Comparison of ENCODE assay signal across 14 cellular contexts in the genomic region with DNA sequence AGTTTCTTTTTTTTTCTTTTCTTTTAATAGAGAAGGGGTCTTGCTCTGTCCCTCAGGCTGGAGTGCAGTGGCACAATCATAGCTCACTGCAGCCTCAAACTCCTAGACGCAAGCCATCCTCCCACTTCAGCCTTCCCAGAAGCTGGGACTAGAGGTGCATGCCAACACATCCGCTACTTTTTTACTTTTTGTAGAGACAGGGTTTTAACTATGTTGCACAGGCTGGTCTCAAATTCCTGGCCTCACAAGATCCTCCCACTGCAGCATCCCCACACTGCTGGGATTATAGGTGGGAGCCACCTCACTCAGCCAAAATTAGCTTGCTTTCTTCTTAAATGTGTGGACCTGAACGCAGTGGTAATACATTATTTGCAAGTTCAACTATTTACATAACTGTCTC.
DNase-seq lines count a peak whose midpoint lies in the region; ATAC-seq and TF ChIP-seq lines count a peak whose summit lies in the region.
"Had no signal": no experiment of that assay in that cellular context is flagged by ENCODE, and none has a peak within 500 bp of the region (broad histone marks: within the 10 kb centered on the region; RNA-seq: fewer than 3 reads in every experiment).

No MANE protein-coding gene starts in this region.

- POLR2A ChIA-PET in T-cell (lab: Charles Lee) = interaction anchor here (0.6 to 1.0 kb wide), 6 partner anchors 9 to 476 kb away, joined by 4 to 15 read pairs (median 5); no protein-coding TSS in a partner anchor
- POLR2A ChIA-PET in HEK293T (lab: Yijun Ruan, JAX) = interaction anchor here (0.7 kb wide), 1 partner anchor 50 kb away, joined by 4 read pairs; no protein-coding TSS in a partner anchor

- intact Hi-C loops in left colon (cut with DNase I, micrococcal nuclease) = no loop called here

- no peaks in the 10 kb centered on the region for H3K27me3 ChIP-seq in thymus (ENCODE audit: control insufficient read depth, insufficient read depth)
- H3K27me3 ChIP-seq: gastrocnemius medialis, right lobe of liver had no signal

- H3K4me1 ChIP-seq in thymus (ENCODE audit: control insufficient read depth, insufficient read depth, low read length) = peaks cover 58% of the 10 kb centered on the region

- DNase-seq in activated CD8-positive, alpha-beta memory T cell treated with anti-CD3 and anti-CD28 coated beads, Interleukin-2, amount 10 ng/mL, durations not matched to agents 7 days and 5 days = peak; percentile 40
- DNase-seq in activated CD8-positive, alpha-beta memory T cell treated with anti-CD3 and anti-CD28 coated beads, Interleukin-2, amount 50 U/mL, for 4 hours = no peak
- no peak for DNase-seq in T-cell
- no peak for DNase-seq in immature natural killer cell
- DNase-seq in HEK293T (ENCODE audit: extremely low spot score) = no peak
- DNase-seq in coronary artery (ENCODE audit: low spot score) = no peak
- DNase-seq in left colon = no peak
- DNase-seq: effector CD4-positive, alpha-beta T cell; gastrocnemius medialis; islet precursor cell; NCI-H1436 treated with DMSO at 0.1 percent for 48 hours; NCI-H510A treated with DMSO at 0.1 percent for 48 hours; right lobe of liver had no signal

- peak overlapping the region; percentile 96 for H3K27ac Mint-ChIP-seq in activated CD8-positive, alpha-beta memory T cell treated with anti-CD3 and anti-CD28 coated beads, Interleukin-2, amount 10 ng/mL, durations not matched to agents 7 days and 5 days
- H3K27ac Mint-ChIP-seq in T-cell = peak overlapping the region; percentile 100
- H3K27ac Mint-ChIP-seq in immature natural killer cell = no peak overlapping the region

- H3K4me1 Mint-ChIP-seq in activated CD8-positive, alpha-beta memory T cell treated with anti-CD3 and anti-CD28 coated beads, Interleukin-2, amount 10 ng/mL, durations not matched to agents 7 days and 5 days = peaks cover 87% of the 10 kb centered on the region
- H3K4me1 Mint-ChIP-seq in T-cell = peaks cover 89 to 99% (median 89%) of the 10 kb centered on the region in 3 donors
- peaks cover 34 to 48% of the 10 kb centered on the region in 2 donors for H3K4me1 Mint-ChIP-seq in immature natural killer cell

- TF ChIP-seq CTCF in coronary artery (IDR thresholded peaks at IDR 0.05) = no peak

- H3K4me3 Mint-ChIP-seq in activated CD8-positive, alpha-beta memory T cell treated with anti-CD3 and anti-CD28 coated beads, Interleukin-2, amount 10 ng/mL, durations not matched to agents 7 days and 5 days = peak overlapping the region; percentile 85
- H3K4me3 Mint-ChIP-seq in T-cell (peak overlapping the region; percentile 84 to 86 (median 84)), immature natural killer cell (peak overlapping the region in 3 of 5 donors; percentile 73 to 86 (median 86))

- no peaks in the 10 kb centered on the region for H3K9me3 ChIP-seq in thymus (ENCODE audit: control insufficient read depth)
- H3K9me3 ChIP-seq: gastrocnemius medialis, right lobe of liver had no signal

- CTCF ChIA-PET in activated CD8-positive, alpha-beta memory T cell treated with anti-CD3 and anti-CD28 coated beads, Interleukin-2, amount 10 ng/mL, durations not matched to agents 7 days and 5 days (lab: Charles Lee) = interaction anchor here (1.0 to 1.4 kb wide), 5 partner anchors 10 to 68 kb away, joined by 3 to 7 read pairs (median 4); no protein-coding TSS in a partner anchor
- CTCF ChIA-PET in T-cell (lab: Charles Lee) = interaction anchor here (0.6 to 1.2 kb wide), 4 partner anchors 16 to 117 kb away, joined by 3 to 6 read pairs (median 4); no protein-coding TSS in a partner anchor
- CTCF ChIA-PET in HEK293T (lab: Yijun Ruan, JAX) = interaction anchor here (0.7 kb wide), 1 partner anchor 42 kb away, joined by 5 read pairs; no protein-coding TSS in a partner anchor

- peaks cover 10% of the 10 kb centered on the region for H3K36me3 Mint-ChIP-seq in activated CD8-positive, alpha-beta memory T cell treated with anti-CD3 and anti-CD28 coated beads, Interleukin-2, amount 10 ng/mL, durations not matched to agents 7 days and 5 days
- H3K36me3 Mint-ChIP-seq in T-cell = peaks cover 26% of the 10 kb centered on the region
- peaks cover 0 to 5% (median 0%) of the 10 kb centered on the region in 3 donors for H3K36me3 Mint-ChIP-seq in immature natural killer cell

- H3K36me3 ChIP-seq in thymus (ENCODE audit: control insufficient read depth, insufficient read depth) = no peaks in the 10 kb centered on the region
- H3K36me3 ChIP-seq: gastrocnemius medialis had no signal

- H3K27ac ChIP-seq in thymus (ENCODE audit: low read depth) = peak overlapping the region; percentile 66
- H3K27ac ChIP-seq in coronary artery = no peak overlapping the region
- H3K27ac ChIP-seq: gastrocnemius medialis, right lobe of liver had no signal

- H3K4me3 ChIP-seq in thymus (ENCODE audit: low read length) (no peak overlapping the region), coronary artery (no peak overlapping the region)
- H3K4me3 ChIP-seq: gastrocnemius medialis, right lobe of liver had no signal

- no peaks in the 10 kb centered on the region for H3K27me3 Mint-ChIP-seq in activated CD8-positive, alpha-beta memory T cell treated with anti-CD3 and anti-CD28 coated beads, Interleukin-2, amount 10 ng/mL, durations not matched to agents 7 days and 5 days
- H3K27me3 Mint-ChIP-seq in T-cell (no peaks in the 10 kb centered on the region), immature natural killer cell (ENCODE audit: low read depth in 3 of 3) (peaks cover 0 to 2% (median 0%) of the 10 kb centered on the region in 3 donors)

- WGBS in thymus = 77% methylated on average over 3 of the region's 3 CpGs

- no peaks in the 10 kb centered on the region for H3K9me3 Mint-ChIP-seq in activated CD8-positive, alpha-beta memory T cell treated with anti-CD3 and anti-CD28 coated beads, Interleukin-2, amount 10 ng/mL, durations not matched to agents 7 days and 5 days (ENCODE audit: low read depth)
- H3K9me3 Mint-ChIP-seq in T-cell (no peaks in the 10 kb centered on the region), immature natural killer cell (no peaks in the 10 kb centered on the region)

- ATAC-seq in activated CD8-positive, alpha-beta memory T cell treated with anti-CD3 and anti-CD28 coated beads, Interleukin-2, amount 10 ng/mL, durations not matched to agents 7 days and 5 days = no peak
- ATAC-seq in T-cell (replicated peaks in 1 of 4) (no peak), left colon (no peak)
- ATAC-seq: gastrocnemius medialis, right lobe of liver had no signal

TF ChIP-seq in HEK293T, 16 proteins besides CTCF, POLR2A, EP300 and RAD21:
- TF ChIP-seq ZNF384 (IDR thresholded peaks at IDR 0.05) (no peak), FOXM1 (IDR thresholded peaks at IDR 0.05; ENCODE audit: borderline replicate concordance) (no peak), HDGF (IDR thresholded peaks at IDR 0.05; ENCODE audit: borderline replicate concordance) (no peak), ELF4 (IDR thresholded peaks at IDR 0.05) (no peak)
- TF ChIP-seq, protein P1, sequence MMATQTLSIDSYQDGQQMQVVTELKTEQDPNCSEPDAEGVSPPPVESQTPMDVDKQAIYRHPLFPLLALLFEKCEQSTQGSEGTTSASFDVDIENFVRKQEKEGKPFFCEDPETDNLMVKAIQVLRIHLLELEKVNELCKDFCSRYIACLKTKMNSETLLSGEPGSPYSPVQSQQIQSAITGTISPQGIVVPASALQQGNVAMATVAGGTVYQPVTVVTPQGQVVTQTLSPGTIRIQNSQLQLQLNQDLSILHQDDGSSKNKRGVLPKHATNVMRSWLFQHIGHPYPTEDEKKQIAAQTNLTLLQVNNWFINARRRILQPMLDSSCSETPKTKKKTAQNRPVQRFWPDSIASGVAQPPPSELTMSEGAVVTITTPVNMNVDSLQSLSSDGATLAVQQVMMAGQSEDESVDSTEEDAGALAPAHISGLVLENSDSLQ (IDR thresholded peaks at IDR 0.05) = no peak

Comparison
In these comparisons a context has a peak if more than half of its experiments do, and no peak if none do; other contexts are left out.
1. H3K27ac Mint-ChIP-seq: peak in activated CD8-positive, alpha-beta memory T cell treated with anti-CD3 and anti-CD28 coated beads, Interleukin-2, amount 10 ng/mL, durations not matched to agents 7 days and 5 days (single experiment) and T-cell (2 of 2); none in immature natural killer cell (0 of 6).
2. Peak in every context shown above with its lines, with median percentiles within 50 percentile points of each other: H3K4me3 Mint-ChIP-seq.